In genomic region chr21:15826147-15826780, GRCh38 we compare ENCODE assay signal across 8 cellular contexts.
DNase-seq lines count a peak whose midpoint lies in the region; ATAC-seq and TF ChIP-seq lines count a peak whose summit lies in the region.

No MANE protein-coding gene starts in this region.

- H3K9ac ChIP-seq in fibroblast of lung (ENCODE audit: insufficient read depth, low read length): no peak overlapping the region

- H3K27ac ChIP-seq in CD8-positive, alpha-beta T cell (ENCODE audit: low read depth, low read length): no peak overlapping the region
- no peak overlapping the region for H3K27ac ChIP-seq in fibroblast of lung (ENCODE audit: insufficient read depth, low read length)
- H3K27ac ChIP-seq in osteoblast (ENCODE audit: low read depth, low read length): no peak overlapping the region
- no peak overlapping the region for H3K27ac ChIP-seq in vagina

- no peak overlapping the region for H3K4me3 ChIP-seq in CD8-positive, alpha-beta T cell (ENCODE audit: low read depth, low read length)
- no peak overlapping the region for H3K4me3 ChIP-seq in fibroblast of lung (replicated peaks in 1 of 4; ENCODE audit: control extremely low read depth in 1 of 4, insufficient read depth in 1 of 4, low read depth in 3 of 4, low read length in 4 of 4)
- no peak overlapping the region for H3K4me3 ChIP-seq in osteoblast (ENCODE audit: insufficient read depth, low read length)
- no peak overlapping the region for H3K4me3 ChIP-seq in vagina

- POLR2A ChIA-PET in CD8-positive, alpha-beta T cell (lab: Charles Lee): no interaction called here

- H3K9me3 ChIP-seq in CD8-positive, alpha-beta T cell (ENCODE audit: low read length): no peaks in the 10 kb centered on the region
- H3K9me3 ChIP-seq in fibroblast of lung (ENCODE audit: control insufficient read depth, insufficient read depth, low read depth, low read length) (no peaks in the 10 kb centered on the region), osteoblast (ENCODE audit: low read depth, low read length) (no peaks in the 10 kb centered on the region), vagina (no peaks in the 10 kb centered on the region)

- H3K79me2 ChIP-seq in fibroblast of lung (ENCODE audit: control insufficient read depth, insufficient read depth, low read length) (no peaks in the 10 kb centered on the region), osteoblast (ENCODE audit: insufficient read depth, low read length) (peaks cover 2% of the 10 kb centered on the region)

- H4K20me1 ChIP-seq in fibroblast of lung (ENCODE audit: control insufficient read depth, extremely low read depth, insufficient read depth, low read length) (no peaks in the 10 kb centered on the region), osteoblast (ENCODE audit: insufficient read depth, low read length) (no peaks in the 10 kb centered on the region)

- no peak for TF ChIP-seq POLR2A in vagina (IDR thresholded peaks at IDR 0.05)

- intact Hi-C loops in CD8-positive, alpha-beta T cell (cut with DNase I, micrococcal nuclease): loop anchor here (1.0 to 10.0 kb wide), 7 partner anchors 15 to 1441 kb away; partner anchors contain the start of genes HSPA13 (in 1 of the 2) and NRIP1 (in 1 of the 2)
- intact Hi-C loops in vagina (cut with DNase I): no loop called here

- no peak overlapping the region for H3K4me3 Mint-ChIP-seq in CD8-positive, alpha-beta T cell

- H2AFZ ChIP-seq in fibroblast of lung (ENCODE audit: low read length) (no peak overlapping the region), osteoblast (ENCODE audit: low read length) (no peak overlapping the region)

- peak overlapping the region; percentile 3 for H3K27ac Mint-ChIP-seq in CD8-positive, alpha-beta T cell

- H3K27me3 ChIP-seq in CD8-positive, alpha-beta T cell (ENCODE audit: insufficient read depth, low read length): no peaks in the 10 kb centered on the region
- no peaks in the 10 kb centered on the region for H3K27me3 ChIP-seq in fibroblast of lung (ENCODE audit: control insufficient read depth, insufficient read depth, low read length)
- H3K27me3 ChIP-seq in osteoblast (ENCODE audit: insufficient read depth, low read length): no peaks in the 10 kb centered on the region
- H3K27me3 ChIP-seq in vagina: no peaks in the 10 kb centered on the region

- H3K4me1 ChIP-seq in CD8-positive, alpha-beta T cell (ENCODE audit: insufficient read depth, low read length): peaks cover 26% of the 10 kb centered on the region
- H3K4me1 ChIP-seq in fibroblast of lung (ENCODE audit: control insufficient read depth, extremely low read depth, insufficient read depth, low read length) (no peaks in the 10 kb centered on the region), osteoblast (ENCODE audit: insufficient read depth, low read length) (peaks cover 3% of the 10 kb centered on the region), vagina (no peaks in the 10 kb centered on the region)

- DNase-seq in CD8-positive, alpha-beta T cell: peak in 2 of 7 experiments; percentile 23 to 30
- peak; percentile 58 for DNase-seq in SW480 (ENCODE audit: low spot score)
- DNase-seq in fibroblast of lung (ENCODE audit: low read depth in 2 of 2): peak; percentile 36 to 61
- DNase-seq in osteoblast (ENCODE audit: insufficient read length, low spot score, missing footprints): no peak
- DNase-seq in UCSD-AML1 (lab: John Stamatoyannopoulos, UW; ENCODE audit: unreplicated experiment): no peak
- DNase-seq in vagina (ENCODE audit: extremely low spot score in 2 of 2): no peak

- peaks cover 8% of the 10 kb centered on the region for H3K36me3 ChIP-seq in CD8-positive, alpha-beta T cell (ENCODE audit: insufficient read depth, low read length)
- H3K36me3 ChIP-seq in fibroblast of lung (ENCODE audit: control insufficient read depth, insufficient read depth, low read length) (peaks cover 3% of the 10 kb centered on the region), osteoblast (ENCODE audit: insufficient read depth, low read length) (no peaks in the 10 kb centered on the region), vagina (peaks cover 0 to 20% of the 10 kb centered on the region in 2 donors)

- H3K4me2 ChIP-seq in fibroblast of lung (ENCODE audit: extremely low read depth, insufficient read depth, low read length): no peak overlapping the region
- no peak overlapping the region for H3K4me2 ChIP-seq in osteoblast (ENCODE audit: insufficient read depth, low read length)

- peaks cover 52% of the 10 kb centered on the region for H3K4me1 Mint-ChIP-seq in CD8-positive, alpha-beta T cell (ENCODE audit: low read depth)

- H3K9me3 Mint-ChIP-seq in CD8-positive, alpha-beta T cell: no peaks in the 10 kb centered on the region

- CTCF ChIA-PET in CD8-positive, alpha-beta T cell (lab: Charles Lee): interaction anchor here (0.6 to 2.0 kb wide), 11 partner anchors 12 to 817 kb away, joined by 3 to 6 read pairs (median 4); no protein-coding TSS in a partner anchor

- H3K27me3 Mint-ChIP-seq in CD8-positive, alpha-beta T cell (ENCODE audit: low read depth): no peaks in the 10 kb centered on the region

- H3K36me3 Mint-ChIP-seq in CD8-positive, alpha-beta T cell: peaks cover 47% of the 10 kb centered on the region

- peak; percentile 72 for TF ChIP-seq CTCF in CD8-positive, alpha-beta T cell (IDR thresholded peaks at IDR 0.05)
- TF ChIP-seq CTCF in fibroblast of lung (conservative IDR thresholded peaks at IDR 0.05 in 1 of 2, IDR thresholded peaks at IDR 0.05 in 1 of 2; ENCODE audit: low read depth in 1 of 2, low read length in 2 of 2): peak; percentile 27 to 60
- TF ChIP-seq CTCF in osteoblast (IDR thresholded peaks at IDR 0.05; ENCODE audit: extremely low read depth, low read depth, low read length): peak; percentile 48
- TF ChIP-seq CTCF in vagina (IDR thresholded peaks at IDR 0.05): peak in 1 of 3 experiments; percentile 32

- peak; percentile 75 for ATAC-seq in CD8-positive, alpha-beta T cell
- ATAC-seq in GM18508 (IDR thresholded peaks at IDR 0.05; ENCODE audit: insufficient read depth, unreplicated experiment): peak; percentile 58
- ATAC-seq in HG03432 (IDR thresholded peaks at IDR 0.05; ENCODE audit: unreplicated experiment): peak; percentile 77

Comparison
In these comparisons a context has a peak if more than half of its experiments do, and no peak if none do; other contexts are left out.
1. DNase-seq: peak in SW480 (single experiment) and fibroblast of lung (2 of 2); none in osteoblast (single experiment), UCSD-AML1 (single experiment) and vagina (0 of 2).
2. Peak in every context shown above with its lines, with median percentiles within 50 percentile points of each other: ATAC-seq.